ENCODE assay signal across 8 cellular contexts in the genomic region with DNA sequence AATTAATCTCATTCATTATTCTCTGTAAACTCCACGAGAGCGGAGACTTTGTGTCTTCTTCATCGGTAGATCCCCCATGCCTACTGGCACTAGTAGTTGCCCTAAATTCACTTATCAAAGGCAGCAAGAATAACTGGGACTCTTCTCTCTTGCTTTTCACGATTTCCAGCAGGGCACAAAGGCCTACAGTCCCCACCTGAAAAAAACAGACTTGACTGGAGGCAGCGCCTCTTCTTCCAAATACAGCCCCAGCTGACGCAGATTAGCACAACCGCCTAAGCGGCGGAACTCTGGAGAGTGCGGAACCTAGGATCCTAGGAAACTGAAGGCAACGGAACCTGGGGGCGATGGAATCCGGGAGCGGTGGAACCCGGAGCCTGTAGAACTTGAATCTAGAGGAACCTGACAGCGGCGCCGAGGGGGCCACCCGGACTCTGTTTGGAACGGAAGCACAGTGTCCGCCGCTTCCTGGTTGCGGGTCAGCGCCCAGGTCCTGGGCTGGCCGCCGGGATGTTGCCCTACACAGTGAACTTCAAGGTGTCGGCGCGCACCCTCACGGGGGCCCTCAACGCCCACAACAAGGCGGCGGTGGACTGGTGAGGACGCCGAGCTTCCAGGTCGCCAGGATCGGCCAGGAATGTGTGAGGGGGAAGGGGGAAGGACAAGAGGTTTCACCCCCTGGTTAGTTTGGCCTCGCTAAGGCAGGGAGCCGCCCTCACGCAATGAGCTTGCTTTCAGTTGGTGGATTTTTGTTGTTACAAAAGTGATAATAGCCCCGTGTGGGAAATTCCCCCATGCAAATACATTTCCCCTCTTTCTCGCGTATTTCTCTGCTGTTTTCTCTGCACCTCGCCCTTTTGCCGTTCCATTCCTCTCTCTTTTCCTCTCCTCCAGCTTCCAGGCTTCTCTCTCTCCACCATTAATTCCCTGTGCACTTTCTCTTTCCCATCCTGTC. TPM values are rescaled to one million over a fixed set of nuclear protein-coding genes. Genes with fewer than 3 reads are reported as not detected.
DNase-seq lines count a peak whose midpoint lies in the region; ATAC-seq and TF ChIP-seq lines count a peak whose summit lies in the region.

A gene with protein sequence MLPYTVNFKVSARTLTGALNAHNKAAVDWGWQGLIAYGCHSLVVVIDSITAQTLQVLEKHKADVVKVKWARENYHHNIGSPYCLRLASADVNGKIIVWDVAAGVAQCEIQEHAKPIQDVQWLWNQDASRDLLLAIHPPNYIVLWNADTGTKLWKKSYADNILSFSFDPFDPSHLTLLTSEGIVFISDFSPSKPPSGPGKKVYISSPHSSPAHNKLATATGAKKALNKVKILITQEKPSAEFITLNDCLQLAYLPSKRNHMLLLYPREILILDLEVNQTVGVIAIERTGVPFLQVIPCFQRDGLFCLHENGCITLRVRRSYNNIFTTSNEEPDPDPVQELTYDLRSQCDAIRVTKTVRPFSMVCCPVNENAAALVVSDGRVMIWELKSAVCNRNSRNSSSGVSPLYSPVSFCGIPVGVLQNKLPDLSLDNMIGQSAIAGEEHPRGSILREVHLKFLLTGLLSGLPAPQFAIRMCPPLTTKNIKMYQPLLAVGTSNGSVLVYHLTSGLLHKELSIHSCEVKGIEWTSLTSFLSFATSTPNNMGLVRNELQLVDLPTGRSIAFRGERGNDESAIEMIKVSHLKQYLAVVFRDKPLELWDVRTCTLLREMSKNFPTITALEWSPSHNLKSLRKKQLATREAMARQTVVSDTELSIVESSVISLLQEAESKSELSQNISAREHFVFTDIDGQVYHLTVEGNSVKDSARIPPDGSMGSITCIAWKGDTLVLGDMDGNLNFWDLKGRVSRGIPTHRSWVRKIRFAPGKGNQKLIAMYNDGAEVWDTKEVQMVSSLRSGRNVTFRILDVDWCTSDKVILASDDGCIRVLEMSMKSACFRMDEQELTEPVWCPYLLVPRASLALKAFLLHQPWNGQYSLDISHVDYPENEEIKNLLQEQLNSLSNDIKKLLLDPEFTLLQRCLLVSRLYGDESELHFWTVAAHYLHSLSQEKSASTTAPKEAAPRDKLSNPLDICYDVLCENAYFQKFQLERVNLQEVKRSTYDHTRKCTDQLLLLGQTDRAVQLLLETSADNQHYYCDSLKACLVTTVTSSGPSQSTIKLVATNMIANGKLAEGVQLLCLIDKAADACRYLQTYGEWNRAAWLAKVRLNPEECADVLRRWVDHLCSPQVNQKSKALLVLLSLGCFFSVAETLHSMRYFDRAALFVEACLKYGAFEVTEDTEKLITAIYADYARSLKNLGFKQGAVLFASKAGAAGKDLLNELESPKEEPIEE (plus strand): TSS at position 452 of the 955 bp plus-strand sequence. CDS start 59 bp downstream, at position 511.

- peak; percentile 73 for DNase-seq in GM10266 (ENCODE audit: extremely low spot score)
- peak; percentile 79 for DNase-seq in NCI-H1048 (lab: John Stamatoyannopoulos, UW)
- DNase-seq in SKM-1 treated with dmso at 0.1 percent for 144 hours (lab: John Stamatoyannopoulos, UW; ENCODE audit: unreplicated experiment): peak; percentile 91
- DNase-seq in activated naive CD8-positive, alpha-beta T cell treated with anti-CD3 and anti-CD28 coated beads for 36 hours: peak; percentile 75
- peak; percentile 91 for DNase-seq in glutamatergic neuron
- peak; percentile 92 for DNase-seq in osteoblast (ENCODE audit: insufficient read length, low spot score, missing footprints)
- DNase-seq in testis: peak; percentile 96

- no peaks in the 10 kb centered on the region for H3K9me3 ChIP-seq in osteoblast (ENCODE audit: low read depth, low read length)
- no peaks in the 10 kb centered on the region for H3K9me3 ChIP-seq in testis

- ATAC-seq in HG02588 (IDR thresholded peaks at IDR 0.05; ENCODE audit: unreplicated experiment): peak; percentile 97

- H2AFZ ChIP-seq in osteoblast (ENCODE audit: low read length): peak within 1 kb of the TSS; percentile 99

- peak within 1 kb of the TSS; percentile 95 for H3K4me2 ChIP-seq in osteoblast (ENCODE audit: insufficient read depth, low read length)

- peaks cover 26% of the 10 kb centered on the region for H3K36me3 Mint-ChIP-seq in activated naive CD8-positive, alpha-beta T cell treated with anti-CD3 and anti-CD28 coated beads for 36 hours
- peaks cover 10% of the 10 kb centered on the region for H3K36me3 Mint-ChIP-seq in glutamatergic neuron (ENCODE audit: unreplicated experiment)

- peak within 1 kb of the TSS; percentile 96 for H3K4me3 Mint-ChIP-seq in activated naive CD8-positive, alpha-beta T cell treated with anti-CD3 and anti-CD28 coated beads for 36 hours
- H3K4me3 Mint-ChIP-seq in glutamatergic neuron (ENCODE audit: unreplicated experiment): peak within 1 kb of the TSS; percentile 98

- peak within 1 kb of the TSS; percentile 92 for H3K27ac ChIP-seq in osteoblast (ENCODE audit: low read depth, low read length)
- peak within 1 kb of the TSS; percentile 40 to 77 for H3K27ac ChIP-seq in testis

- TF ChIP-seq CTCF in GM10266 (IDR thresholded peaks at IDR 0.05; ENCODE audit: control insufficient read depth, insufficient read depth, low read depth, missing control alignments) (no peak), glutamatergic neuron (IDR thresholded peaks at IDR 0.05; ENCODE audit: partially characterized antibody, unreplicated experiment) (no peak), osteoblast (IDR thresholded peaks at IDR 0.05; ENCODE audit: extremely low read depth, low read depth, low read length) (no peak), testis (IDR thresholded peaks at IDR 0.05) (peak in 1 of 3 experiments; percentile 11)

- H3K27me3 ChIP-seq in osteoblast (ENCODE audit: insufficient read depth, low read length): no peaks in the 10 kb centered on the region
- no peaks in the 10 kb centered on the region for H3K27me3 ChIP-seq in testis

- WGBS in testis, 2 donors: 2 to 5% methylated on average over 22 to 45 of the region's 45 CpGs

- peaks cover 33% of the 10 kb centered on the region for H3K4me1 Mint-ChIP-seq in activated naive CD8-positive, alpha-beta T cell treated with anti-CD3 and anti-CD28 coated beads for 36 hours
- H3K4me1 Mint-ChIP-seq in glutamatergic neuron (ENCODE audit: low read depth, unreplicated experiment): peaks cover 21% of the 10 kb centered on the region

- peaks cover 55% of the 10 kb centered on the region for H3K79me2 ChIP-seq in osteoblast (ENCODE audit: insufficient read depth, low read length)

- intact Hi-C loops in testis (cut with DNase I; ENCODE audit: low total_unique reads): no loop called here

- H3K4me1 ChIP-seq in osteoblast (ENCODE audit: insufficient read depth, low read length) (peaks cover 7% of the 10 kb centered on the region), testis (peaks cover 4% of the 10 kb centered on the region)

- peaks cover 9% of the 10 kb centered on the region for H3K36me3 ChIP-seq in osteoblast (ENCODE audit: insufficient read depth, low read length)
- H3K36me3 ChIP-seq in testis (ENCODE audit: low read depth, missing control alignments): no peaks in the 10 kb centered on the region

- H3K4me3 ChIP-seq in osteoblast (ENCODE audit: insufficient read depth, low read length): peak within 1 kb of the TSS; percentile 100
- H3K4me3 ChIP-seq in testis: peak within 1 kb of the TSS; percentile 62 to 77

- TF ChIP-seq POLR2A in testis (IDR thresholded peaks at IDR 0.05): no peak

- H4K20me1 ChIP-seq in osteoblast (ENCODE audit: insufficient read depth, low read length): peaks cover 5% of the 10 kb centered on the region

- H3K27ac Mint-ChIP-seq in activated naive CD8-positive, alpha-beta T cell treated with anti-CD3 and anti-CD28 coated beads for 36 hours: peak within 1 kb of the TSS; percentile 92
- peak within 1 kb of the TSS; percentile 97 for H3K27ac Mint-ChIP-seq in glutamatergic neuron (ENCODE audit: unreplicated experiment)

- H3K27me3 Mint-ChIP-seq in activated naive CD8-positive, alpha-beta T cell treated with anti-CD3 and anti-CD28 coated beads for 36 hours: no peaks in the 10 kb centered on the region
- peaks cover 4% of the 10 kb centered on the region for H3K27me3 Mint-ChIP-seq in glutamatergic neuron (ENCODE audit: unreplicated experiment)

- H3K9me3 Mint-ChIP-seq in activated naive CD8-positive, alpha-beta T cell treated with anti-CD3 and anti-CD28 coated beads for 36 hours: no peaks in the 10 kb centered on the region
- H3K9me3 Mint-ChIP-seq in glutamatergic neuron (ENCODE audit: unreplicated experiment): peaks cover 7% of the 10 kb centered on the region

RNA-seq across cellular contexts. Expression of the gene that starts here (rescaled TPM):
- total RNA-seq in activated naive CD8-positive, alpha-beta T cell treated with anti-CD3 and anti-CD28 coated beads for 36 hours: 10 to 100 TPM; 34.4 to 34.5 TPM
- total RNA-seq in glutamatergic neuron (ENCODE audit: unreplicated experiment): 74.1 TPM
- total RNA-seq in osteoblast: 83.1 and 87.2 TPM in 2 replicates
- total RNA-seq in testis: 10 to 100 TPM; 58.7 to 60.2 TPM
- polyA plus RNA-seq in testis (ENCODE audit: insufficient read depth, low read depth, low replicate concordance): 36.5 TPM

Comparison
In these comparisons a context has a peak if more than half of its experiments do, and no peak if none do; other contexts are left out.
1. Peak in every context shown above with its lines: DNase-seq, ATAC-seq, H3K4me3 ChIP-seq and H3K27ac ChIP-seq.